ENCODE assay signal across 11 cellular contexts in the genomic region with DNA sequence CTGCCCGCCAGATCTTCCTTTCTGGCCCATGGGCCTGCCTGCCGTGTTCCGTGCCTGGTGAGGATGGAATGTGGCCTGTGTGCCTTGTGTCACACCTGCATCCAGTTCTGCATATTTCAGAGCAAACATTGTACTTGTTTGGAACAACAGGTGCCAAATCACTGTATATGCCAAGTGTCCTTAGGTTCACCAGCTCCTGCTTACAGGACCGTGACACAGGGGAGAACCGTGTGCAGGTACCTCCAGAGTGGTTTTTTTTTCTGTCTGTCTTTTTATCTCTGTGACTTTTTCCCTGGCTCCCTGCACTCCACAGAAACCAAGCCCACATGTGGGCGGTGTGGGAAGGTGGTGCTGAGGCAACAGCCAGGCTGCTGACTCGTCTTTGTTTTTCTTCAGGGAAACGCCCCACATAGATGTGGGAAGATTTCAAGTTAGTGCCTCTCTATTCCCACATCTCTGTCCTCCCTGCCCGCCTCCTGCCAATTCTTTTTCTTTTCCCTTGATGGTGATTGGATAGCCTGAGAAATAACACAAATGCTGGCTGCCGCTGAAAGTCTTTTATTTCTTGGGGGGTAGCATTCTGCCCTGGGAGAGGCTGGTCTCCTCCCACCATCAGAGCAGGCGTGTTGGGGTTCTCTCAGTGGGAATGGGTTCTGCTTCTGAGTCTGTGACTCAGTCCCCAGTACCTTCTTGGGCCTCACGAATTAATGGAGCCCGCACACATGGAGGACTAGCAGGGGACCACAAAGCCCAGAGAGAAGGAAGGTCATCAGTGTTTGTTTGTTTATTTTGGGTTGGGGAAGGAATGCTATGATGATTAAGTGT. TPM values are rescaled to one million over a fixed set of nuclear protein-coding genes. Genes with fewer than 3 reads are reported as not detected.
DNase-seq lines count a peak whose midpoint lies in the region; ATAC-seq and TF ChIP-seq lines count a peak whose summit lies in the region.
"Had no signal": no experiment of that assay in that cellular context is flagged by ENCODE, and none has a peak within 500 bp of the region (broad histone marks: within the 10 kb centered on the region; RNA-seq: fewer than 3 reads in every experiment).

No MANE protein-coding gene starts in this region.

- TF ChIP-seq EP300 in suprapubic skin (IDR thresholded peaks at IDR 0.05) = no peak

- TF ChIP-seq CTCF in MCF 10A (IDR thresholded peaks at IDR 0.05; ENCODE audit: unreplicated experiment) (no peak), left lung (IDR thresholded peaks at IDR 0.05) (no peak), suprapubic skin (IDR thresholded peaks at IDR 0.05) (no peak)

- no peak for TF ChIP-seq POLR2A in suprapubic skin (IDR thresholded peaks at IDR 0.05)

- H3K4me3 ChIP-seq in left lung (no peak overlapping the region), suprapubic skin (no peak overlapping the region)
- H3K4me3 ChIP-seq: upper lobe of left lung had no signal

- H3K27ac Mint-ChIP-seq in activated T-cell treated with anti-CD3 and anti-CD28 coated beads, Interleukin-2, amount 50 U/mL, for 24 hours = peak overlapping the region; percentile 69
- no peak overlapping the region for H3K27ac Mint-ChIP-seq in activated T-cell treated with anti-CD3 and anti-CD28 coated beads, Interleukin-2, amount 50 U/mL, for 72 hours
- no peak overlapping the region for H3K27ac Mint-ChIP-seq in MCF 10A (ENCODE audit: low read depth, unreplicated experiment)
- no peak overlapping the region for H3K27ac Mint-ChIP-seq in activated naive CD4-positive, alpha-beta T cell treated with anti-CD3 and anti-CD28 coated beads, Interleukin-2, amount 50 U/mL, for 72 hours

- peaks cover 0 to 8% of the 10 kb centered on the region in 2 donors for H3K27me3 ChIP-seq in left lung
- no peaks in the 10 kb centered on the region for H3K27me3 ChIP-seq in suprapubic skin
- H3K27me3 ChIP-seq: upper lobe of left lung had no signal

- POLR2A ChIA-PET in MCF 10A (lab: Yijun Ruan, JAX) = interaction anchor here (1.0 to 1.7 kb wide), 3 partner anchors 10 to 20 kb away, joined by 4 to 5 read pairs (median 5); no protein-coding TSS in a partner anchor

- H3K27me3 Mint-ChIP-seq in activated T-cell treated with anti-CD3 and anti-CD28 coated beads, Interleukin-2, amount 50 U/mL, for 24 hours = no peaks in the 10 kb centered on the region
- peaks cover under 1% of the 10 kb centered on the region for H3K27me3 Mint-ChIP-seq in activated T-cell treated with anti-CD3 and anti-CD28 coated beads, Interleukin-2, amount 50 U/mL, for 72 hours (ENCODE audit: low read depth)
- no peaks in the 10 kb centered on the region for H3K27me3 Mint-ChIP-seq in MCF 10A (ENCODE audit: insufficient read depth, unreplicated experiment)

- no peaks in the 10 kb centered on the region for H3K9me3 ChIP-seq in left lung
- H3K9me3 ChIP-seq in suprapubic skin = no peaks in the 10 kb centered on the region
- H3K9me3 ChIP-seq: upper lobe of left lung had no signal

- no TSS peak for BruUV-seq in MCF 10A (replicated peaks; lab: Mats Ljungman, UMichigan)

- intact Hi-C loops in MCF 10A (cut with micrococcal nuclease) (no loop called here), left lung (cut with DNase I) (no loop called here)

- H3K36me3 ChIP-seq in left lung (no peaks in the 10 kb centered on the region), suprapubic skin (peaks cover 9% of the 10 kb centered on the region)
- H3K36me3 ChIP-seq: upper lobe of left lung had no signal

- no peaks in the 10 kb centered on the region for H3K36me3 Mint-ChIP-seq in activated T-cell treated with anti-CD3 and anti-CD28 coated beads, Interleukin-2, amount 50 U/mL, for 24 hours (ENCODE audit: low read depth)
- H3K36me3 Mint-ChIP-seq in activated T-cell treated with anti-CD3 and anti-CD28 coated beads, Interleukin-2, amount 50 U/mL, for 72 hours (ENCODE audit: insufficient read depth in 2 of 2) = peaks cover 0 to 7% of the 10 kb centered on the region in 2 donors
- peaks cover 1% of the 10 kb centered on the region for H3K36me3 Mint-ChIP-seq in MCF 10A (ENCODE audit: insufficient read depth, unreplicated experiment)
- H3K36me3 Mint-ChIP-seq in activated naive CD4-positive, alpha-beta T cell treated with anti-CD3 and anti-CD28 coated beads, Interleukin-2, amount 50 U/mL, for 72 hours = peaks cover 0 to 12% of the 10 kb centered on the region in 2 donors

- H3K4me1 ChIP-seq in left lung (peaks cover 16 to 37% of the 10 kb centered on the region in 2 donors), suprapubic skin (peaks cover 62% of the 10 kb centered on the region)

- WGBS in suprapubic skin = 42% methylated on average over 13 of the region's 13 CpGs

- H3K4me1 Mint-ChIP-seq in activated T-cell treated with anti-CD3 and anti-CD28 coated beads, Interleukin-2, amount 50 U/mL, for 24 hours (ENCODE audit: low read depth) = peaks cover 45% of the 10 kb centered on the region
- H3K4me1 Mint-ChIP-seq in activated T-cell treated with anti-CD3 and anti-CD28 coated beads, Interleukin-2, amount 50 U/mL, for 72 hours (ENCODE audit: low read depth) = peaks cover 56% of the 10 kb centered on the region
- peaks cover 32% of the 10 kb centered on the region for H3K4me1 Mint-ChIP-seq in MCF 10A (ENCODE audit: insufficient read depth, unreplicated experiment)

- no peak overlapping the region for H3K4me3 Mint-ChIP-seq in activated T-cell treated with anti-CD3 and anti-CD28 coated beads, Interleukin-2, amount 50 U/mL, for 24 hours
- H3K4me3 Mint-ChIP-seq in activated T-cell treated with anti-CD3 and anti-CD28 coated beads, Interleukin-2, amount 50 U/mL, for 72 hours = no peak overlapping the region
- H3K4me3 Mint-ChIP-seq in MCF 10A (ENCODE audit: unreplicated experiment) = no peak overlapping the region
- H3K4me3 Mint-ChIP-seq: naive B cell had no signal

- H3K9me3 Mint-ChIP-seq in activated T-cell treated with anti-CD3 and anti-CD28 coated beads, Interleukin-2, amount 50 U/mL, for 24 hours = peaks cover 2% of the 10 kb centered on the region
- H3K9me3 Mint-ChIP-seq in activated T-cell treated with anti-CD3 and anti-CD28 coated beads, Interleukin-2, amount 50 U/mL, for 72 hours = peaks cover 0 to 1% of the 10 kb centered on the region in 2 donors
- no peaks in the 10 kb centered on the region for H3K9me3 Mint-ChIP-seq in MCF 10A (ENCODE audit: unreplicated experiment)
- H3K9me3 Mint-ChIP-seq in activated naive CD4-positive, alpha-beta T cell treated with anti-CD3 and anti-CD28 coated beads, Interleukin-2, amount 50 U/mL, for 72 hours = no peaks in the 10 kb centered on the region

- ATAC-seq in activated T-cell treated with anti-CD3 and anti-CD28 coated beads, Interleukin-2, amount 50 U/mL, for 72 hours (replicated peaks in 1 of 2) = no peak
- ATAC-seq in left lung (peak; percentile 8), GM18520 (IDR thresholded peaks at IDR 0.05; ENCODE audit: unreplicated experiment) (no peak)
- ATAC-seq in activated naive CD4-positive, alpha-beta T cell treated with anti-CD3 and anti-CD28 coated beads, Interleukin-2, amount 50 U/mL, for 72 hours = no peak

- H3K27ac ChIP-seq in left lung (no peak overlapping the region), suprapubic skin (peak overlapping the region; percentile 87)
- H3K27ac ChIP-seq: upper lobe of left lung had no signal

- no peak for DNase-seq in activated T-cell treated with anti-CD3 and anti-CD28 coated beads, Interleukin-2, amount 50 U/mL, for 24 hours
- DNase-seq in activated T-cell treated with anti-CD3 and anti-CD28 coated beads, Interleukin-2, amount 50 U/mL, for 72 hours = no peak
- DNase-seq in MCF 10A (ENCODE audit: unreplicated experiment) (peak; percentile 90), left lung (no peak), suprapubic skin (ENCODE audit: low spot score in 2 of 2) (peak in 1 of 2 donors; percentile 82), medulla oblongata (ENCODE audit: extremely low spot score) (no peak)
- no peak for DNase-seq in activated naive CD4-positive, alpha-beta T cell treated with anti-CD3 and anti-CD28 coated beads, Interleukin-2, amount 50 U/mL, for 72 hours (ENCODE audit: low spot score in 2 of 2)
- DNase-seq: cerebellar nuclear complex, naive B cell, upper lobe of left lung had no signal

- CTCF ChIA-PET in MCF 10A (lab: Yijun Ruan, JAX) = interaction anchor here (0.6 to 3.9 kb wide), 8 partner anchors 9 to 170 kb away, joined by 4 to 28 read pairs (median 5); no protein-coding TSS in a partner anchor

RNA-seq across cellular contexts. Expression of a gene that starts 21.3 kb away (rescaled TPM):
- 1 to 10 TPM in 1 of 2 donors, under 1 TPM in 1; 0.83 to 1.1 TPM for total RNA-seq in activated T-cell treated with anti-CD3 and anti-CD28 coated beads, Interleukin-2, amount 50 U/mL, for 72 hours
- total RNA-seq in MCF 10A (2022) (0.96 and 2.0 TPM in 2 replicates), left lung (1 to 10 TPM; 2.4 to 4.7 TPM), suprapubic skin (100 to 1,000 TPM; 112 to 233 (median 121) TPM)
- total RNA-seq in activated naive CD4-positive, alpha-beta T cell treated with anti-CD3 and anti-CD28 coated beads, Interleukin-2, amount 50 U/mL, for 72 hours = under 1 TPM; 0.59 to 0.88 TPM

Comparison
In these comparisons a context has a peak if more than half of its experiments do, and no peak if none do; other contexts are left out.
1. RNA of a gene that starts 21.3 kb away (total RNA-seq): 112 to 233 TPM in suprapubic skin; 2.4 to 4.7 TPM in left lung, 0.83 to 1.1 TPM in activated T-cell treated with anti-CD3 and anti-CD28 coated beads, Interleukin-2, amount 50 U/mL, for 72 hours, 0.96 to 2.0 TPM in MCF 10A and 0.59 to 0.88 TPM in activated naive CD4-positive, alpha-beta T cell treated with anti-CD3 and anti-CD28 coated beads, Interleukin-2, amount 50 U/mL, for 72 hours; every median in the first group is over 10 times any median in the second.